In the genomic region with DNA sequence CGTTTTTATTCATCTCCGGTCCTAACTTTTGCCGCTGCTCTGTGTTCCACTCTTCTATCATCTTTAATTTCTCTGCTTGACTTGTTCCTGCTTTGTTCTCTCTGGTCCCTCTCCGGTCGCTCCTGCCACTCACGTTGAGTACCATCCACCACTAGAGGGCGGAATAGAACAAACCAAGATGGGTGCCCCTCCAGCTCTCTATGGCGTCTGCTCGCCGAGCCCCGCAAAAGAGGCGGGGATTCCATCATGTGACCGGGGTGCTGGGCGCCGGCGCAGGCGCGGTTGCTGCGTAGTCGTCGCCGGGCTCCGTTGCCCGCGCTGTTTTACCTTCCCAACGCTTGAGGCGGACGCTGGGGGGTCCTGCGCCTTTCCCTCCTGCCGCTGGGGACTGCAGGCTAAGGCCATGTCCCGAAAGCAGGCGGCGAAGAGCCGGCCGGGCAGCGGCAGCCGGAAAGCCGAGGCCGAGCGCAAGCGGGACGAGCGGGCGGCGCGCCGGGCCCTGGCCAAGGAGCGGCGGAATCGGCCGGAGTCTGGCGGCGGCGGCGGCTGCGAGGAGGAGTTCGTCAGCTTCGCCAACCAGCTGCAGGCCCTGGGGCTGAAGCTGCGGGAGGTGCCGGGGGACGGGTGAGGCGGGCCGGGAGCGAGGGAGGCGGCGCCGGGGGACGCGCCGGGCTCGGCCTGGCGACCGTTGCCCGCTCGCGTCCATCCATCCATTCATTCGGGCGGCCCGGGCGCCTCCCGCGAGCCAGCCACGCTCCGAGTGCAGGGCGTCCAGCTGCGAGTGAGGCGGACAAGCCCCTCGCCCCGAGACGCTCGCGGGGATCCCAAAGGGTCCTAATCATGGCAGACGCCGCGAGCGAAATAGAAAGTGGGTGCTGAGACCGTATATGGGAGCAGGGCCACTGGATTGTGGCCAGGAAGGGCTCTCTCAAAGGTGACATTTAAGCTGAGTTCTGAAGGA, we compare ENCODE assay signal across 1 cellular context.
TF ChIP-seq lines count a peak whose summit lies in the region.

A gene with protein sequence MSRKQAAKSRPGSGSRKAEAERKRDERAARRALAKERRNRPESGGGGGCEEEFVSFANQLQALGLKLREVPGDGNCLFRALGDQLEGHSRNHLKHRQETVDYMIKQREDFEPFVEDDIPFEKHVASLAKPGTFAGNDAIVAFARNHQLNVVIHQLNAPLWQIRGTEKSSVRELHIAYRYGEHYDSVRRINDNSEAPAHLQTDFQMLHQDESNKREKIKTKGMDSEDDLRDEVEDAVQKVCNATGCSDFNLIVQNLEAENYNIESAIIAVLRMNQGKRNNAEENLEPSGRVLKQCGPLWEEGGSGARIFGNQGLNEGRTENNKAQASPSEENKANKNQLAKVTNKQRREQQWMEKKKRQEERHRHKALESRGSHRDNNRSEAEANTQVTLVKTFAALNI (plus strand): TSS at position 285 of the 961 bp plus-strand sequence. CDS start 119 bp downstream, at position 404.

TF ChIP-seq in HepG2, 621 proteins besides CTCF, POLR2A, EP300 and RAD21 (continued from another document and continues in another):
- TF ChIP-seq REPIN1 (CRISPR knock-in tag; IDR thresholded peaks at IDR 0.05; ENCODE audit: borderline replicate concordance, low read depth) (peak; percentile 75; the same call in 1 of the 2 replicates), GATAD1 (CRISPR knock-in tag; IDR thresholded peaks at IDR 0.05) (peak; percentile 83), NR2F1 (CRISPR knock-in tag; IDR thresholded peaks at IDR 0.05) (no peak), KLF9 (CRISPR knock-in tag; IDR thresholded peaks at IDR 0.05; ENCODE audit: low read depth) (0 out of 2 replicates have a peak, but pooled peaks have one; percentile 59), MAZ (IDR thresholded peaks at IDR 0.05; ENCODE audit: borderline replicate concordance, low read depth, low read length) (peak; percentile 81; the same call in 1 of the 2 replicates), MAZ (CRISPR knock-in tag; IDR thresholded peaks at IDR 0.05; ENCODE audit: low read depth) (no peak), ZNF652 (CRISPR knock-in tag; IDR thresholded peaks at IDR 0.05; ENCODE audit: borderline replicate concordance, low read depth) (no peak), GPN1 (CRISPR knock-in tag; IDR thresholded peaks at IDR 0.05; ENCODE audit: borderline replicate concordance) (no peak), ARNT (IDR thresholded peaks at IDR 0.05) (no peak), ZNF441 (CRISPR knock-in tag; IDR thresholded peaks at IDR 0.05; ENCODE audit: borderline replicate concordance) (peak; percentile 78; the same call in 1 of the 2 replicates), RARA (CRISPR knock-in tag; IDR thresholded peaks at IDR 0.05) (no peak; the same call in 1 of the 2 replicates), ZNF782 (CRISPR knock-in tag; IDR thresholded peaks at IDR 0.05; ENCODE audit: borderline replicate concordance) (no peak), ZNF326 (CRISPR knock-in tag; IDR thresholded peaks at IDR 0.05; ENCODE audit: borderline replicate concordance) (no peak), SALL1 (CRISPR knock-in tag; IDR thresholded peaks at IDR 0.05) (peak; percentile 77), PTBP1 (IDR thresholded peaks at IDR 0.05; ENCODE audit: low read depth, low read length, poor library complexity, severe bottlenecking) (no peak), PAWR (CRISPR knock-in tag; IDR thresholded peaks at IDR 0.05; ENCODE audit: borderline replicate concordance) (no peak), TAF1 (CRISPR knock-in tag; IDR thresholded peaks at IDR 0.05) (peak; percentile 82), ZNF207 (IDR thresholded peaks at IDR 0.05; ENCODE audit: borderline replicate concordance) (no peak), ZIK1 (CRISPR knock-in tag; IDR thresholded peaks at IDR 0.05; ENCODE audit: borderline replicate concordance, low read depth) (no peak), TOPORS (CRISPR knock-in tag; IDR thresholded peaks at IDR 0.05) (peak; percentile 82; the same call in 1 of the 2 replicates), HOXA9 (CRISPR knock-in tag; IDR thresholded peaks at IDR 0.05; ENCODE audit: borderline replicate concordance) (0 out of 2 replicates have a peak, but pooled peaks have one; percentile 67), CBX1 (IDR thresholded peaks at IDR 0.05; ENCODE audit: low read depth) (peak; percentile 62), THAP11 (CRISPR knock-in tag; IDR thresholded peaks at IDR 0.05) (peak; percentile 81), PPARG (CRISPR knock-in tag; conservative IDR thresholded peaks at IDR 0.05) (peak; percentile 19; the same call in 1 of the 2 replicates)
- TF ChIP-seq, protein P1, sequence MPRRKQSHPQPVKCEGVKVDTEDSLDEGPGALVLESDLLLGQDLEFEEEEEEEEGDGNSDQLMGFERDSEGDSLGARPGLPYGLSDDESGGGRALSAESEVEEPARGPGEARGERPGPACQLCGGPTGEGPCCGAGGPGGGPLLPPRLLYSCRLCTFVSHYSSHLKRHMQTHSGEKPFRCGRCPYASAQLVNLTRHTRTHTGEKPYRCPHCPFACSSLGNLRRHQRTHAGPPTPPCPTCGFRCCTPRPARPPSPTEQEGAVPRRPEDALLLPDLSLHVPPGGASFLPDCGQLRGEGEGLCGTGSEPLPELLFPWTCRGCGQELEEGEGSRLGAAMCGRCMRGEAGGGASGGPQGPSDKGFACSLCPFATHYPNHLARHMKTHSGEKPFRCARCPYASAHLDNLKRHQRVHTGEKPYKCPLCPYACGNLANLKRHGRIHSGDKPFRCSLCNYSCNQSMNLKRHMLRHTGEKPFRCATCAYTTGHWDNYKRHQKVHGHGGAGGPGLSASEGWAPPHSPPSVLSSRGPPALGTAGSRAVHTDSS (CRISPR knock-in tag; conservative IDR thresholded peaks at IDR 0.05): no peak
- TF ChIP-seq, protein P2, sequence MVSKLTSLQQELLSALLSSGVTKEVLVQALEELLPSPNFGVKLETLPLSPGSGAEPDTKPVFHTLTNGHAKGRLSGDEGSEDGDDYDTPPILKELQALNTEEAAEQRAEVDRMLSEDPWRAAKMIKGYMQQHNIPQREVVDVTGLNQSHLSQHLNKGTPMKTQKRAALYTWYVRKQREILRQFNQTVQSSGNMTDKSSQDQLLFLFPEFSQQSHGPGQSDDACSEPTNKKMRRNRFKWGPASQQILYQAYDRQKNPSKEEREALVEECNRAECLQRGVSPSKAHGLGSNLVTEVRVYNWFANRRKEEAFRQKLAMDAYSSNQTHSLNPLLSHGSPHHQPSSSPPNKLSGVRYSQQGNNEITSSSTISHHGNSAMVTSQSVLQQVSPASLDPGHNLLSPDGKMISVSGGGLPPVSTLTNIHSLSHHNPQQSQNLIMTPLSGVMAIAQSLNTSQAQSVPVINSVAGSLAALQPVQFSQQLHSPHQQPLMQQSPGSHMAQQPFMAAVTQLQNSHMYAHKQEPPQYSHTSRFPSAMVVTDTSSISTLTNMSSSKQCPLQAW (CRISPR knock-in tag; IDR thresholded peaks at IDR 0.05): peak; percentile 88
- TF ChIP-seq, protein P3, sequence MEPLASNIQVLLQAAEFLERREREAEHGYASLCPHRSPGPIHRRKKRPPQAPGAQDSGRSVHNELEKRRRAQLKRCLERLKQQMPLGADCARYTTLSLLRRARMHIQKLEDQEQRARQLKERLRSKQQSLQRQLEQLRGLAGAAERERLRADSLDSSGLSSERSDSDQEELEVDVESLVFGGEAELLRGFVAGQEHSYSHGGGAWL (CRISPR knock-in tag; IDR thresholded peaks at IDR 0.05): peak; percentile 80; the same call in 1 of the 2 replicates
- TF ChIP-seq, protein P4, sequence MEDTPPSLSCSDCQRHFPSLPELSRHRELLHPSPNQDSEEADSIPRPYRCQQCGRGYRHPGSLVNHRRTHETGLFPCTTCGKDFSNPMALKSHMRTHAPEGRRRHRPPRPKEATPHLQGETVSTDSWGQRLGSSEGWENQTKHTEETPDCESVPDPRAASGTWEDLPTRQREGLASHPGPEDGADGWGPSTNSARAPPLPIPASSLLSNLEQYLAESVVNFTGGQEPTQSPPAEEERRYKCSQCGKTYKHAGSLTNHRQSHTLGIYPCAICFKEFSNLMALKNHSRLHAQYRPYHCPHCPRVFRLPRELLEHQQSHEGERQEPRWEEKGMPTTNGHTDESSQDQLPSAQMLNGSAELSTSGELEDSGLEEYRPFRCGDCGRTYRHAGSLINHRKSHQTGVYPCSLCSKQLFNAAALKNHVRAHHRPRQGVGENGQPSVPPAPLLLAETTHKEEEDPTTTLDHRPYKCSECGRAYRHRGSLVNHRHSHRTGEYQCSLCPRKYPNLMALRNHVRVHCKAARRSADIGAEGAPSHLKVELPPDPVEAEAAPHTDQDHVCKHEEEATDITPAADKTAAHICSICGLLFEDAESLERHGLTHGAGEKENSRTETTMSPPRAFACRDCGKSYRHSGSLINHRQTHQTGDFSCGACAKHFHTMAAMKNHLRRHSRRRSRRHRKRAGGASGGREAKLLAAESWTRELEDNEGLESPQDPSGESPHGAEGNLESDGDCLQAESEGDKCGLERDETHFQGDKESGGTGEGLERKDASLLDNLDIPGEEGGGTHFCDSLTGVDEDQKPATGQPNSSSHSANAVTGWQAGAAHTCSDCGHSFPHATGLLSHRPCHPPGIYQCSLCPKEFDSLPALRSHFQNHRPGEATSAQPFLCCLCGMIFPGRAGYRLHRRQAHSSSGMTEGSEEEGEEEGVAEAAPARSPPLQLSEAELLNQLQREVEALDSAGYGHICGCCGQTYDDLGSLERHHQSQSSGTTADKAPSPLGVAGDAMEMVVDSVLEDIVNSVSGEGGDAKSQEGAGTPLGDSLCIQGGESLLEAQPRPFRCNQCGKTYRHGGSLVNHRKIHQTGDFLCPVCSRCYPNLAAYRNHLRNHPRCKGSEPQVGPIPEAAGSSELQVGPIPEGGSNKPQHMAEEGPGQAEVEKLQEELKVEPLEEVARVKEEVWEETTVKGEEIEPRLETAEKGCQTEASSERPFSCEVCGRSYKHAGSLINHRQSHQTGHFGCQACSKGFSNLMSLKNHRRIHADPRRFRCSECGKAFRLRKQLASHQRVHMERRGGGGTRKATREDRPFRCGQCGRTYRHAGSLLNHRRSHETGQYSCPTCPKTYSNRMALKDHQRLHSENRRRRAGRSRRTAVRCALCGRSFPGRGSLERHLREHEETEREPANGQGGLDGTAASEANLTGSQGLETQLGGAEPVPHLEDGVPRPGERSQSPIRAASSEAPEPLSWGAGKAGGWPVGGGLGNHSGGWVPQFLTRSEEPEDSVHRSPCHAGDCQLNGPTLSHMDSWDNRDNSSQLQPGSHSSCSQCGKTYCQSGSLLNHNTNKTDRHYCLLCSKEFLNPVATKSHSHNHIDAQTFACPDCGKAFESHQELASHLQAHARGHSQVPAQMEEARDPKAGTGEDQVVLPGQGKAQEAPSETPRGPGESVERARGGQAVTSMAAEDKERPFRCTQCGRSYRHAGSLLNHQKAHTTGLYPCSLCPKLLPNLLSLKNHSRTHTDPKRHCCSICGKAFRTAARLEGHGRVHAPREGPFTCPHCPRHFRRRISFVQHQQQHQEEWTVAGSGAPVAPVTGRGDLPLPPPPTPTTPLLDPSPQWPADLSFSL (CRISPR knock-in tag; IDR thresholded peaks at IDR 0.05): no peak
- TF ChIP-seq, protein P5, sequence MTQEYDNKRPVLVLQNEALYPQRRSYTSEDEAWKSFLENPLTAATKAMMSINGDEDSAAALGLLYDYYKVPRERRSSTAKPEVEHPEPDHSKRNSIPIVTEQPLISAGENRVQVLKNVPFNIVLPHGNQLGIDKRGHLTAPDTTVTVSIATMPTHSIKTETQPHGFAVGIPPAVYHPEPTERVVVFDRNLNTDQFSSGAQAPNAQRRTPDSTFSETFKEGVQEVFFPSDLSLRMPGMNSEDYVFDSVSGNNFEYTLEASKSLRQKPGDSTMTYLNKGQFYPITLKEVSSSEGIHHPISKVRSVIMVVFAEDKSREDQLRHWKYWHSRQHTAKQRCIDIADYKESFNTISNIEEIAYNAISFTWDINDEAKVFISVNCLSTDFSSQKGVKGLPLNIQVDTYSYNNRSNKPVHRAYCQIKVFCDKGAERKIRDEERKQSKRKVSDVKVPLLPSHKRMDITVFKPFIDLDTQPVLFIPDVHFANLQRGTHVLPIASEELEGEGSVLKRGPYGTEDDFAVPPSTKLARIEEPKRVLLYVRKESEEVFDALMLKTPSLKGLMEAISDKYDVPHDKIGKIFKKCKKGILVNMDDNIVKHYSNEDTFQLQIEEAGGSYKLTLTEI (CRISPR knock-in tag; conservative IDR thresholded peaks at IDR 0.05): no peak
- TF ChIP-seq, protein P6, sequence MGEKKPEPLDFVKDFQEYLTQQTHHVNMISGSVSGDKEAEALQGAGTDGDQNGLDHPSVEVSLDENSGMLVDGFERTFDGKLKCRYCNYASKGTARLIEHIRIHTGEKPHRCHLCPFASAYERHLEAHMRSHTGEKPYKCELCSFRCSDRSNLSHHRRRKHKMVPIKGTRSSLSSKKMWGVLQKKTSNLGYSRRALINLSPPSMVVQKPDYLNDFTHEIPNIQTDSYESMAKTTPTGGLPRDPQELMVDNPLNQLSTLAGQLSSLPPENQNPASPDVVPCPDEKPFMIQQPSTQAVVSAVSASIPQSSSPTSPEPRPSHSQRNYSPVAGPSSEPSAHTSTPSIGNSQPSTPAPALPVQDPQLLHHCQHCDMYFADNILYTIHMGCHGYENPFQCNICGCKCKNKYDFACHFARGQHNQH (CRISPR knock-in tag; IDR thresholded peaks at IDR 0.05): peak; percentile 55; the same call in 1 of the 2 replicates
- TF ChIP-seq, protein P7, sequence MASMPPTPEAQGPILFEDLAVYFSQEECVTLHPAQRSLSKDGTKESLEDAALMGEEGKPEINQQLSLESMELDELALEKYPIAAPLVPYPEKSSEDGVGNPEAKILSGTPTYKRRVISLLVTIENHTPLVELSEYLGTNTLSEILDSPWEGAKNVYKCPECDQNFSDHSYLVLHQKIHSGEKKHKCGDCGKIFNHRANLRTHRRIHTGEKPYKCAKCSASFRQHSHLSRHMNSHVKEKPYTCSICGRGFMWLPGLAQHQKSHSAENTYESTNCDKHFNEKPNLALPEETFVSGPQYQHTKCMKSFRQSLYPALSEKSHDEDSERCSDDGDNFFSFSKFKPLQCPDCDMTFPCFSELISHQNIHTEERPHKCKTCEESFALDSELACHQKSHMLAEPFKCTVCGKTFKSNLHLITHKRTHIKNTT (CRISPR knock-in tag; IDR thresholded peaks at IDR 0.05): no peak
- TF ChIP-seq, protein P8, sequence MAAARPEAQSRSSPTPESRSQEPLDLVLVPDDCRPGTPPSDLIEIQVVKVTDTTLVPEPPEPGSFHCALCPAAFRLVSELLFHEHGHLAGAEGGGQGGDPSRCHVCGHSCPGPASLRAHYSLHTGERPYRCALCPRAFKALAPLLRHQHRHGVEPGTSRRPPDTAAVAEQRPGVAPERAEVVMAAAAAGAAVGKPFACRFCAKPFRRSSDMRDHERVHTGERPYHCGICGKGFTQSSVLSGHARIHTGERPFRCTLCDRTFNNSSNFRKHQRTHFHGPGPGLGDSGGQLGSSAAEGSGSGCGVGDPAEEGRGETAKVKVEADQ (CRISPR knock-in tag; IDR thresholded peaks at IDR 0.05; ENCODE audit: borderline replicate concordance): no peak; the same call in 1 of the 2 replicates
- TF ChIP-seq, protein P9, sequence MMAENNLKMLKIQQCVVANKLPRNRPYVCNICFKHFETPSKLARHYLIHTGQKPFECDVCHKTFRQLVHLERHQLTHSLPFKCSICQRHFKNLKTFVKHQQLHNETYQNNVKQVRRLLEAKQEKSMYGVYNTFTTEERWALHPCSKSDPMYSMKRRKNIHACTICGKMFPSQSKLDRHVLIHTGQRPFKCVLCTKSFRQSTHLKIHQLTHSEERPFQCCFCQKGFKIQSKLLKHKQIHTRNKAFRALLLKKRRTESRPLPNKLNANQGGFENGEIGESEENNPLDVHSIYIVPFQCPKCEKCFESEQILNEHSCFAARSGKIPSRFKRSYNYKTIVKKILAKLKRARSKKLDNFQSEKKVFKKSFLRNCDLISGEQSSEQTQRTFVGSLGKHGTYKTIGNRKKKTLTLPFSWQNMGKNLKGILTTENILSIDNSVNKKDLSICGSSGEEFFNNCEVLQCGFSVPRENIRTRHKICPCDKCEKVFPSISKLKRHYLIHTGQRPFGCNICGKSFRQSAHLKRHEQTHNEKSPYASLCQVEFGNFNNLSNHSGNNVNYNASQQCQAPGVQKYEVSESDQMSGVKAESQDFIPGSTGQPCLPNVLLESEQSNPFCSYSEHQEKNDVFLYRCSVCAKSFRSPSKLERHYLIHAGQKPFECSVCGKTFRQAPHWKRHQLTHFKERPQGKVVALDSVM (CRISPR knock-in tag; IDR thresholded peaks at IDR 0.05): peak; percentile 61; the same call in 1 of the 2 replicates
